14 cellular contexts compared by ENCODE assay signal in the genomic region with DNA sequence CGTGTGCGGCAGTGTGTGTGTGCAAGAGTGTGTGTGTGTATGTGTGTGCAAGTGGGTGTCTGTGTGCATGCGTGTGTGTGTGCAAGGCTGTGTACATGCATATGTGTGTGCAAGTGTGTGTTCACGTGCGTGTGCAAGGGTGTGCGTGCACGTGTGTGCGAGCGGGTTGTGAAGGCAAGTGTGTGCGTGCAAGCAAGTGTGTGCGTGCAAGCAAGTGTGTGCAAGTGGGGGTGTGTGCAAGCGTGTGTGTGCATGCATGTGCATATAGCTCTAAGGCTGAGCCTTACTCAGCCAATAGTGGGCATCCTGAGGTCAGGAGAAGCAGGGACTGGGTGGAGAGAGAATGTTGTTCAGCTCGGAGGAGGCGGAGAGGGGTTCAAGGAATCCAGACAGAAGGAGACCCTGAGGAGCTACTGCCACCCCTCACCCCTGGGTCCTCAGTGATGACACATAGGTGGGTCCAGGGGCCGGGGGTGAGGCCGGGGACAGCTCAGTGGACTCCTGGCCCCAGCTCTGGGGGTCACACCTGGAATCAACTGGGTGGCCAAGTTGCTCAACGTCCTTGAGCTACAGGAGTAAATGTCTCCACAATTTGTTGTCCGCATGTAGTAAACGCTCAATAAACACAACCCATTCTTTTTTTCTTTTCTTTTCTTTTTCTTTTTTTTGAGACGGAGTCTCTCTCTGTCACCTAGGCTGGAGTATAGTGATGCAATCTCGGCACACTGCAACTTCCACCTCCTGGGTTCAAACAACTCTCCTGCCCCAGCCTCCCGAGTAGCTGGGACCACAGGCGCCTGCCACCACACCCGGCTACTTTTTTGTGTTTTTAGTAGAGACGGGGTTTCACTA. TPM values are rescaled to one million over a fixed set of nuclear protein-coding genes. Genes with fewer than 3 reads are reported as not detected.
A peak's percentile ranks its signal among the peaks of the same experiment; 100 is the strongest.
DNase-seq lines count a peak whose midpoint lies in the region; ATAC-seq, FAIRE-seq and TF ChIP-seq lines count a peak whose summit lies in the region.
"Had no signal": no experiment of that assay in that cellular context is flagged by ENCODE, and none has a peak within 500 bp of the region (broad histone marks: within the 10 kb centered on the region; RNA-seq: fewer than 3 reads in every experiment).

No MANE protein-coding gene starts in this region.

- H2BK120ac ChIP-seq in mesenchymal stem cell (ENCODE audit: low read depth, low read length), result no peak overlapping the region

- no peak overlapping the region for H3K14ac ChIP-seq in mesenchymal stem cell (ENCODE audit: low read length in 2 of 2)

- no peak overlapping the region for H3K23ac ChIP-seq in mesenchymal stem cell (ENCODE audit: low read length in 2 of 2)

- 83% methylated on average over 25 of the region's 25 CpGs for WGBS in right cardiac atrium
- 87% methylated on average over 25 of the region's 25 CpGs for WGBS in mesenchymal stem cell

- H3K4me2 ChIP-seq in mesenchymal stem cell (ENCODE audit: low read length, poor library complexity, severe bottlenecking), result no peak overlapping the region

- intact Hi-C loops in left ventricle myocardium inferior (cut with micrococcal nuclease) (no loop called here), right cardiac atrium (cut with DNase I) (loop anchor here in 1 of 4 donors (10.0 kb wide), 1 partner anchor 85 kb away; a partner anchor contains a TSS)

- H3K4me3 Mint-ChIP-seq in activated T-cell treated with anti-CD3 and anti-CD28 coated beads, Interleukin-2, amount 50 U/mL, for 4 hours, result peak overlapping the region; percentile 85

- H2BK12ac ChIP-seq in mesenchymal stem cell (ENCODE audit: low read length in 2 of 2), result no peak overlapping the region

- peaks cover 10% of the 10 kb centered on the region for H3K36me3 Mint-ChIP-seq in activated T-cell treated with anti-CD3 and anti-CD28 coated beads, Interleukin-2, amount 50 U/mL, for 4 hours (ENCODE audit: insufficient read depth)

- H3K4ac ChIP-seq in mesenchymal stem cell (ENCODE audit: low read depth in 1 of 2, low read length in 2 of 2), result no peak overlapping the region

- H2BK5ac ChIP-seq in mesenchymal stem cell (ENCODE audit: low read depth, low read length, poor library complexity, severe bottlenecking), result no peak overlapping the region

- no peaks in the 10 kb centered on the region for H3K27me3 Mint-ChIP-seq in activated T-cell treated with anti-CD3 and anti-CD28 coated beads, Interleukin-2, amount 50 U/mL, for 4 hours (ENCODE audit: low read depth)

- H3K9me3 Mint-ChIP-seq in activated T-cell treated with anti-CD3 and anti-CD28 coated beads, Interleukin-2, amount 50 U/mL, for 4 hours, result no peaks in the 10 kb centered on the region

- H2BK15ac ChIP-seq in mesenchymal stem cell (ENCODE audit: low read depth, poor library complexity, severe bottlenecking), result no peak overlapping the region

- H3K18ac ChIP-seq in mesenchymal stem cell (ENCODE audit: low read depth in 1 of 2, low read length in 2 of 2), result no peak overlapping the region

- H3K27ac ChIP-seq in left ventricle myocardium inferior (replicated peaks) (peak overlapping the region; percentile 83), right cardiac atrium (ENCODE audit: low read length) (no peak overlapping the region), mesenchymal stem cell (ENCODE audit: low read length, poor library complexity, severe bottlenecking) (no peak overlapping the region)

- H3K27me3 ChIP-seq in left ventricle myocardium inferior (ENCODE audit: low read depth), result peaks cover 39% of the 10 kb centered on the region
- no peaks in the 10 kb centered on the region for H3K27me3 ChIP-seq in right cardiac atrium (ENCODE audit: control insufficient read depth, insufficient read depth)
- peaks cover 38 to 46% of the 10 kb centered on the region in 2 experiments for H3K27me3 ChIP-seq in mesenchymal stem cell (ENCODE audit: control insufficient read depth in 1 of 2, insufficient read depth in 1 of 2, low read length in 2 of 2)

- peak; percentile 99 for FAIRE-seq in urothelium cell line (lab: Jason Lieb, UNC)

- H3K9ac ChIP-seq in mesenchymal stem cell (ENCODE audit: low read length), result no peak overlapping the region

- H3K4me1 ChIP-seq in left ventricle myocardium inferior (peaks cover 53% of the 10 kb centered on the region), right cardiac atrium (ENCODE audit: control insufficient read depth, insufficient read depth, low read length) (peaks cover 5% of the 10 kb centered on the region), mesenchymal stem cell (ENCODE audit: control insufficient read depth, insufficient read depth, low read depth, low read length) (peaks cover 12% of the 10 kb centered on the region)

- H3K36me3 ChIP-seq in left ventricle myocardium inferior (no peaks in the 10 kb centered on the region), mesenchymal stem cell (ENCODE audit: control insufficient read depth in 1 of 2, insufficient read depth in 2 of 2, low read depth in 1 of 2, low read length in 2 of 2) (no peaks in the 10 kb centered on the region)

- TF ChIP-seq CTCF in left ventricle myocardium inferior (IDR thresholded peaks at IDR 0.05; ENCODE audit: borderline replicate concordance), result no peak

- no peak for DNase-seq in left ventricle myocardium inferior
- DNase-seq in right cardiac atrium, result no peak
- DNase-seq in activated T-cell treated with anti-CD3 and anti-CD28 coated beads, Interleukin-2, amount 50 U/mL, for 4 hours, result no peak
- DNase-seq in mesenchymal stem cell, result no peak
- no peak for DNase-seq in urothelium cell line (ENCODE audit: low spot score)
- DNase-seq in NCI-H82 (lab: John Stamatoyannopoulos, UW), result no peak
- no peak for DNase-seq in stimulated activated CD4-positive, alpha-beta T cell treated with anti-CD3 and anti-CD28 coated beads, Interleukin-2, amount 100 ng/mL, for 48 hours
- DNase-seq: amniotic stem cell; effector CD4-positive, alpha-beta T cell; NCI-H1092 treated with DMSO at 0.1 percent for 48 hours; NCI-H510A treated with DMSO at 0.1 percent for 48 hours; RPMI8226; stimulated activated CD4-positive, alpha-beta T cell treated with anti-CD3 and anti-CD28 coated beads, Interleukin-4, amount 100 ng/mL, for 4 hours had no signal

- no peak overlapping the region for H4K8ac ChIP-seq in mesenchymal stem cell (ENCODE audit: low read length)

- ATAC-seq in right cardiac atrium, result no peak
- ATAC-seq in activated T-cell treated with anti-CD3 and anti-CD28 coated beads, Interleukin-2, amount 50 U/mL, for 4 hours, result no peak
- no peak for ATAC-seq in HG03378 (IDR thresholded peaks at IDR 0.05; ENCODE audit: unreplicated experiment)

- no peaks in the 10 kb centered on the region for H3K79me1 ChIP-seq in mesenchymal stem cell (replicated peaks; ENCODE audit: low read length, poor library complexity, severe bottlenecking)

- no peak overlapping the region for H3K4me3 ChIP-seq in left ventricle myocardium inferior
- H3K4me3 ChIP-seq in right cardiac atrium (ENCODE audit: low read length), result no peak overlapping the region
- H3K4me3 ChIP-seq in mesenchymal stem cell (ENCODE audit: insufficient read depth in 1 of 2, low read depth in 1 of 2, low read length in 2 of 2), result no peak overlapping the region

- peak overlapping the region; percentile 46 for H4K91ac ChIP-seq in mesenchymal stem cell (ENCODE audit: low read length)

- no peak overlapping the region for H2AK5ac ChIP-seq in mesenchymal stem cell (ENCODE audit: low read length, severe bottlenecking)

- no peak overlapping the region for H2AFZ ChIP-seq in mesenchymal stem cell (ENCODE audit: low read depth, low read length)

- no peaks in the 10 kb centered on the region for H3K9me3 ChIP-seq in left ventricle myocardium inferior (replicated peaks)
- no peaks in the 10 kb centered on the region for H3K9me3 ChIP-seq in right cardiac atrium (ENCODE audit: control insufficient read depth, low read length)
- H3K9me3 ChIP-seq in mesenchymal stem cell (ENCODE audit: control insufficient read depth, low read length), result no peaks in the 10 kb centered on the region

- H3K4me1 Mint-ChIP-seq in activated T-cell treated with anti-CD3 and anti-CD28 coated beads, Interleukin-2, amount 50 U/mL, for 4 hours (ENCODE audit: low read depth), result peaks cover 29% of the 10 kb centered on the region

RNA-seq across cellular contexts. Expression of a gene that starts 1.8 kb away (rescaled TPM):
- not detected for total RNA-seq in left ventricle myocardium inferior
- total RNA-seq in right cardiac atrium, result under 1 TPM in 3 of 4 donors, not detected in 1; 0.11 to 0.25 (median 0.15) TPM
- 0.45 TPM for polyA plus RNA-seq in right cardiac atrium
- under 1 TPM in 1 of 3 donors, not detected in 2; 0.16 TPM for total RNA-seq in activated T-cell treated with anti-CD3 and anti-CD28 coated beads, Interleukin-2, amount 50 U/mL, for 4 hours
- 0.26 TPM for polyA plus RNA-seq in mesenchymal stem cell (2013, experiment 1 of 2)
- polyA plus RNA-seq in mesenchymal stem cell (2013, experiment 2 of 2), result 0.38 TPM

RNA-seq across cellular contexts. Expression of a gene that starts 20.5 kb away (rescaled TPM):
- 28.2 TPM for total RNA-seq in left ventricle myocardium inferior
- total RNA-seq in right cardiac atrium, result 10 to 100 TPM; 17.6 to 31.7 (median 26.3) TPM
- 50.3 TPM for polyA plus RNA-seq in right cardiac atrium
- total RNA-seq in activated T-cell treated with anti-CD3 and anti-CD28 coated beads, Interleukin-2, amount 50 U/mL, for 4 hours, result 10 to 100 TPM; 67.0 to 88.9 (median 77.1) TPM
- 0.08 TPM for polyA plus RNA-seq in mesenchymal stem cell (2013, experiment 1 of 2)
- polyA plus RNA-seq in mesenchymal stem cell (2013, experiment 2 of 2), result 0.11 TPM

RNA-seq across cellular contexts. Expression of a gene that starts 27.2 kb away (rescaled TPM):
- total RNA-seq in left ventricle myocardium inferior, result 1.2 TPM
- 1 to 10 TPM; 1.7 to 5.8 (median 3.0) TPM for total RNA-seq in right cardiac atrium
- 1.6 TPM for polyA plus RNA-seq in right cardiac atrium
- under 1 TPM in 2 of 3 donors, not detected in 1; 0.05 to 0.14 TPM for total RNA-seq in activated T-cell treated with anti-CD3 and anti-CD28 coated beads, Interleukin-2, amount 50 U/mL, for 4 hours
- under 0.01 TPM for polyA plus RNA-seq in mesenchymal stem cell (2013, experiment 1 of 2)
- polyA plus RNA-seq in mesenchymal stem cell (2013, experiment 2 of 2), result not detected
